In genomic region chr21:26949830-26950229, GRCh38 we compare ENCODE assay signal across 11 cellular contexts. TPM values are rescaled to one million over a fixed set of nuclear protein-coding genes. Genes with fewer than 3 reads are reported as not detected.
"Had no signal": no experiment of that assay in that cellular context is flagged by ENCODE, and none has a peak within 500 bp of the region (broad histone marks: within the 10 kb centered on the region; RNA-seq: fewer than 3 reads in every experiment).

No MANE protein-coding gene starts in this region.

- H3K27ac ChIP-seq: GM23248, HL-60 had no signal

- H3K4me3 ChIP-seq: GM23248, HAP-1 had no signal

- H3K9me3 Mint-ChIP-seq: HFFc6 had no signal

- ATAC-seq: HCT116, HepG2 had no signal

- DNase-seq: GM23248, GOT3, H7, HFFc6, IMR-90, KBM-7 had no signal

- H3K4me3 Mint-ChIP-seq: HFFc6 had no signal

- H3K27ac Mint-ChIP-seq: HFFc6 had no signal

RNA-seq across cellular contexts. Expression of gene ADAMTS5, which starts 17.1 kb away (rescaled TPM):
- total RNA-seq: HepG2, HT1080 had no signal
- polyA plus RNA-seq: HepG2 had no signal
